ENCODE assay signal across 8 cellular contexts in the genomic region with DNA sequence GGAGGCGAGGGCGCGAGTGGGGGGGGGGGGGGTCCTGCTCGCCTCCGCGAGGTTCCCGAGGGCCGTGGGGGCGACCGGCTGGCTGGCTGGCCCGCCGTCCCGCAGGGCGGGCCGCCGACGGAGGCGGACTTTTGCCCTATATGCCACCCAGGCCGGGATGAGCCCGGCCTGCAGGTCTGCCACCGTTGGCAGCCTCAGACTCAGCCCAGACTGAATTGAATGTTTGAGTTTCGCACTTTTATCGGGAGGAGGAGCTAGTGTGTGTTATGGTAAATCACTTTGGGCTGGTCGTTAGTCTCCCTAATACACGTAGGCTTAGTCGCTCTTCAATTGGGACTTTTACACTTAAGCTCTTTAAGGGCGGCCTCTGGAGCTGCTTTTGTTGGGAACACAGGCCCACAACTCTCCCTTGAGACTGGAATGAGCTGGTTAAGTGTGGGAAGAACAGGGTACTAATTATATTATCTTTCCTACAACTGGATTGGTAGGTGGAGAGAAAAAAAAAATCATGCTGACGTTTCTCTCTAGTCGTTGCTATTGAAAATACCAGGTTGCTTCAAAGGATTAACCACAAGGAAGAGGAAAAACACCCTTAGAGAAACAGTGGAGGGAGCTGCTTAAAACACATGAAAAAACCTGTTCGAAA. TPM values are rescaled to one million over a fixed set of nuclear protein-coding genes. Genes with fewer than 3 reads are reported as not detected.
DNase-seq lines count a peak whose midpoint lies in the region; ATAC-seq, FAIRE-seq and TF ChIP-seq lines count a peak whose summit lies in the region.

No MANE protein-coding gene starts in this region.

- peak; percentile 64 for FAIRE-seq in HepG2 (lab: Jason Lieb, UNC)

- H3K79me2 ChIP-seq in HepG2 (ENCODE audit: insufficient read depth, low read length), result peaks cover 27% of the 10 kb centered on the region

- no peaks in the 10 kb centered on the region for H4K20me1 ChIP-seq in HepG2 (ENCODE audit: insufficient read depth, low read length)

- H3K4me3 ChIP-seq in colonic mucosa, result peak overlapping the region; percentile 44
- H3K4me3 ChIP-seq in HepG2 (replicated peaks in 1 of 3; ENCODE audit: insufficient read depth in 1 of 3, low read depth in 2 of 3, low read length in 3 of 3), result peak overlapping the region; percentile 42 to 71 (median 49); a peak in 5 of 6 replicates

- H3K4me2 ChIP-seq in HepG2 (ENCODE audit: low read depth, low read length), result peak overlapping the region; percentile 99

- WGBS in HepG2 (ENCODE audit: low lambda C conversion rate), result 0% methylated on average over 8 of the region's 30 CpGs

- H3K36me3 ChIP-seq in colonic mucosa (no peaks in the 10 kb centered on the region), HepG2 (replicated peaks in 1 of 2; ENCODE audit: control insufficient read depth in 1 of 2, insufficient read depth in 2 of 2, low read length in 2 of 2) (peaks cover 5 to 13% of the 10 kb centered on the region in 2 experiments)

- H3K27ac ChIP-seq in colonic mucosa (peak overlapping the region; percentile 100), HepG2 (ENCODE audit: extremely low read length, insufficient read depth, low read length) (peak overlapping the region; percentile 99), temporal lobe (ENCODE audit: low read depth, low read length) (peak overlapping the region; percentile 99)

- TF ChIP-seq EP300 in HepG2 (IDR thresholded peaks at IDR 0.05; ENCODE audit: low read depth in 2 of 2, low read length in 2 of 2) (no peak; a peak in 1 of 4 replicates), HepG2 (CRISPR knock-in tag; IDR thresholded peaks at IDR 0.05; ENCODE audit: borderline replicate concordance) (no peak; the same call in 1 of the 2 replicates)

- TF ChIP-seq RAD21 in HepG2 (CRISPR knock-in tag; IDR thresholded peaks at IDR 0.05), result no peak

- peak; percentile 70 for DNase-seq in stimulated activated CD4-positive, alpha-beta T cell treated with anti-CD3 and anti-CD28 coated beads, Interleukin-4, amount 100 ng/mL, for 24 hours
- DNase-seq in stimulated activated CD4-positive, alpha-beta T cell treated with anti-CD3 and anti-CD28 coated beads, Interleukin-2, amount 100 ng/mL, for 24 hours, result no peak
- DNase-seq in NCI-H1417 (lab: John Stamatoyannopoulos, UW), result peak; percentile 78 to 96 (median 95)
- peak; percentile 83 for DNase-seq in colonic mucosa
- DNase-seq in HepG2 (ENCODE audit: low spot score), result peak; percentile 93

- H3K9me3 ChIP-seq in colonic mucosa, result no peaks in the 10 kb centered on the region
- no peaks in the 10 kb centered on the region for H3K9me3 ChIP-seq in HepG2 (ENCODE audit: low read length)

- BruUV-seq in HepG2 (replicated peaks; lab: Mats Ljungman, UMichigan), result TSS peak; percentile 29

- H3K27me3 ChIP-seq in colonic mucosa, result no peaks in the 10 kb centered on the region
- no peaks in the 10 kb centered on the region; a peak in 1 of 5 replicates for H3K27me3 ChIP-seq in HepG2 (ENCODE audit: control insufficient read depth in 1 of 2, insufficient read depth in 2 of 2, low read length in 2 of 2)

- intact Hi-C loops in colonic mucosa (cut with DNase I) (loop anchor here (2.0 kb wide), 1 partner anchor 106 kb away; no protein-coding TSS in a partner anchor), HepG2 (cut with micrococcal nuclease; ENCODE audit: unreplicated experiment) (loop anchor here (5.0 kb wide), 1 partner anchor 71 kb away; no protein-coding TSS in a partner anchor)

- H3K9ac ChIP-seq in colonic mucosa (ENCODE audit: low read depth in 2 of 2, low read length in 2 of 2) (peak overlapping the region; percentile 90 to 100), HepG2 (ENCODE audit: insufficient read depth, low read depth, low read length) (peak overlapping the region; percentile 98)

- no peak for TF ChIP-seq CTCF in colonic mucosa (IDR thresholded peaks at IDR 0.05)
- TF ChIP-seq CTCF in HepG2 (CRISPR knock-in tag; IDR thresholded peaks at IDR 0.05), result peak; percentile 32; the same call in 1 of the 2 replicates

- CTCF ChIA-PET in HepG2 (lab: Yijun Ruan, JAX; ENCODE audit: low intra/inter-chr PET ratio, low total read pairs), result no interaction called here

- peaks cover 13% of the 10 kb centered on the region for H3K4me1 ChIP-seq in colonic mucosa
- peaks cover 54% of the 10 kb centered on the region for H3K4me1 ChIP-seq in HepG2 (ENCODE audit: insufficient read depth, low read length)

- in situ Hi-C loops in HepG2 (cut with HindIII; ENCODE audit: extremely low pct_ligation_motif_present, low pct_unique_long_range_greater_than_20kb), result loop anchor here (5.0 kb wide), 4 partner anchors 106 to 461 kb away; no protein-coding TSS in a partner anchor

- POLR2A ChIA-PET in HepG2 (lab: Yijun Ruan, JAX), result interaction anchor here (0.6 to 9.7 kb wide), 62 partner anchors 7 to 518 kb away, joined by 3 to 1137 read pairs (median 11); no protein-coding TSS in a partner anchor

- ATAC-seq in HG02840 (IDR thresholded peaks at IDR 0.05; ENCODE audit: low FRiP score, unreplicated experiment) (peak; percentile 20), SK-N-SH treated with all-trans-retinoic acid at 6 μM for 48 hours (peak; percentile 36), HepG2 (peak; percentile 61)

- peak in 1 of 2 experiments; percentile 58; a peak in 2 of 4 replicates for TF ChIP-seq POLR2A in HepG2 (IDR thresholded peaks at IDR 0.05; ENCODE audit: insufficient read depth in 1 of 2, low read depth in 2 of 2, low read length in 2 of 2)

- H2AFZ ChIP-seq in HepG2 (ENCODE audit: low read length), result no peak overlapping the region

TF ChIP-seq in SK-N-SH treated with all-trans-retinoic acid at 6 μM for 48 hours, 23 proteins besides CTCF, POLR2A, EP300 and RAD21 (continues in another document):
- TF ChIP-seq ZFP3 (CRISPR knock-in tag; IDR thresholded peaks at IDR 0.05) (no peak), ZC3H10 (CRISPR knock-in tag; IDR thresholded peaks at IDR 0.05) (peak; percentile 22), TCF4 (CRISPR knock-in tag; IDR thresholded peaks at IDR 0.05; ENCODE audit: borderline replicate concordance) (no peak), OSR1 (CRISPR knock-in tag; IDR thresholded peaks at IDR 0.05) (no peak), RARB (CRISPR knock-in tag; IDR thresholded peaks at IDR 0.05) (0 out of 2 replicates have a peak, but pooled peaks have one; percentile 21)

TF ChIP-seq in HepG2, 621 proteins besides CTCF, POLR2A, EP300 and RAD21 (continues in another document):
- TF ChIP-seq ARID3A (IDR thresholded peaks at IDR 0.05; ENCODE audit: low read depth, low read length) (peak; percentile 76; the same call in 1 of the 2 replicates), ARNT2 (CRISPR knock-in tag; IDR thresholded peaks at IDR 0.05; ENCODE audit: low read depth) (peak; percentile 8; the same call in 1 of the 2 replicates), FOXO1 (CRISPR knock-in tag; IDR thresholded peaks at IDR 0.05) (0 out of 2 replicates have a peak, but pooled peaks have one; percentile 29), AGO1 (IDR thresholded peaks at IDR 0.05; ENCODE audit: low read depth, low read length, poor library complexity, severe bottlenecking) (peak; percentile 10), KMT2A (CRISPR knock-in tag; IDR thresholded peaks at IDR 0.05) (no peak), MXD3 (CRISPR knock-in tag; IDR thresholded peaks at IDR 0.05) (no peak)

RNA-seq across cellular contexts. Expression of gene IRF2BP2, which starts 1.3 kb away (rescaled TPM):
- total RNA-seq in colonic mucosa, result 100 to 1,000 TPM; 157 to 164 TPM
- total RNA-seq in HepG2 (2016; rRNA removed; fragmentation: Illumina TruSeq; extraction: Trizol), result 127 and 147 TPM in 2 replicates
- total RNA-seq in HepG2 (2016; cell fraction: cytosol; rRNA removed; fragmentation: Illumina TruSeq; extraction: Trizol; ENCODE audit: low read depth), result 25.1 and 26.8 TPM in 2 replicates
- 104 and 154 TPM in 2 replicates for total RNA-seq in HepG2 (2016; cell fraction: insoluble cytoplasmic fraction; rRNA removed; fragmentation: Illumina TruSeq; extraction: Trizol)
- total RNA-seq in HepG2 (2016; cell fraction: membrane; rRNA removed; fragmentation: Illumina TruSeq; extraction: Trizol), result 85.2 and 85.5 TPM in 2 replicates
- 132 and 141 TPM in 2 replicates for total RNA-seq in HepG2 (2016; cell fraction: nucleus; rRNA removed; fragmentation: Illumina TruSeq; extraction: Trizol)
- polyA plus RNA-seq in HepG2 (2011; rRNA removed), result 140 and 180 TPM in 2 replicates
- polyA plus RNA-seq in HepG2 (2011; cell fraction: cytosol; rRNA removed), result 82.1 and 111 TPM in 2 replicates
- 491 and 557 TPM in 2 replicates for polyA plus RNA-seq in HepG2 (2011; cell fraction: nucleus; rRNA removed)
- 136 and 153 TPM in 2 replicates for polyA plus RNA-seq in HepG2 (2012)
- 22.4 and 23.1 TPM in 2 replicates for polyA plus RNA-seq in HepG2 (2016; cell fraction: cytosol; fragmentation: Illumina TruSeq; extraction: Trizol; ENCODE audit: low read depth)
- 127 and 168 TPM in 2 replicates for polyA plus RNA-seq in HepG2 (2016; cell fraction: insoluble cytoplasmic fraction; fragmentation: Illumina TruSeq; extraction: Trizol; ENCODE audit: low read depth)
- 58.5 and 65.6 TPM in 2 replicates for polyA plus RNA-seq in HepG2 (2016; cell fraction: membrane; fragmentation: Illumina TruSeq; extraction: Trizol; ENCODE audit: low read depth)
- 293 and 322 TPM in 2 replicates for polyA plus RNA-seq in HepG2 (2016; cell fraction: nucleus; fragmentation: Illumina TruSeq; extraction: Trizol; ENCODE audit: insufficient read depth, low read depth)
- 43.4 and 196 TPM in 2 replicates for polyA minus RNA-seq in HepG2 (2011; rRNA and poly(A)+ RNA removed; ENCODE audit: low replicate concordance)
- 155 and 170 TPM in 2 replicates for polyA minus RNA-seq in HepG2 (2011; cell fraction: cytosol; rRNA and poly(A)+ RNA removed)
- 115 and 118 TPM in 2 replicates for polyA minus RNA-seq in HepG2 (2011; cell fraction: nucleus; rRNA and poly(A)+ RNA removed)
- total RNA-seq in temporal lobe, result 85.6 TPM

Comparison
In these comparisons a context has a peak if more than half of its experiments do, and no peak if none do; other contexts are left out.
1. DNase-seq: peak in stimulated activated CD4-positive, alpha-beta T cell treated with anti-CD3 and anti-CD28 coated beads, Interleukin-4, amount 100 ng/mL, for 24 hours (single experiment), NCI-H1417 (3 of 3), colonic mucosa (single experiment) and HepG2 (single experiment); none in stimulated activated CD4-positive, alpha-beta T cell treated with anti-CD3 and anti-CD28 coated beads, Interleukin-2, amount 100 ng/mL, for 24 hours (0 of 2).
2. Peak in every context shown above with its lines, with median percentiles within 50 percentile points of each other: ATAC-seq and H3K27ac ChIP-seq.